Comparison of ENCODE assay signal across 31 cellular contexts in genomic region chr13:38395505-38395803, GRCh38. TPM values are rescaled to one million over a fixed set of nuclear protein-coding genes. Genes with fewer than 3 reads are reported as not detected.
DNase-seq lines count a peak whose midpoint lies in the region; ATAC-seq and TF ChIP-seq lines count a peak whose summit lies in the region.
"Had no signal": no experiment of that assay in that cellular context is flagged by ENCODE, and none has a peak within 500 bp of the region (broad histone marks: within the 10 kb centered on the region; RNA-seq: fewer than 3 reads in every experiment).

No MANE protein-coding gene starts in this region.

- no peak overlapping the region for H3K4me2 ChIP-seq in GM23338

- H3K4me1 Mint-ChIP-seq in GM23338 = no peaks in the 10 kb centered on the region
- peaks cover 6% of the 10 kb centered on the region for H3K4me1 Mint-ChIP-seq in stimulated activated memory B cell treated with anti-CD40 and anti-IgM and Interleukin-4, amounts not matched to agents 10 μg/mL and 1 μg/mL and 100 μg/mL, for 72 hours
- H3K4me1 Mint-ChIP-seq: WTC11 had no signal

- H3K27ac ChIP-seq in GM23338 (ENCODE audit: low read depth) (no peak overlapping the region), RWPE1 (no peak overlapping the region), epithelial cell of prostate (peak overlapping the region; percentile 89), mesodermal cell (ENCODE audit: low read depth, low read length, severe bottlenecking) (peak overlapping the region; percentile 58), ascending aorta (no peak overlapping the region)
- H3K27ac ChIP-seq: adrenal gland, cardiac muscle cell, colonic mucosa, gastrocnemius medialis, pancreas, right atrium auricular region had no signal

- no peaks in the 10 kb centered on the region for H3K27me3 ChIP-seq in GM23338 (ENCODE audit: insufficient read depth)
- no peaks in the 10 kb centered on the region for H3K27me3 ChIP-seq in ascending aorta
- H3K27me3 ChIP-seq: adrenal gland, cardiac muscle cell, colonic mucosa, gastrocnemius medialis, pancreas, right atrium auricular region had no signal

- H3K4me3 ChIP-seq in GM23338 (no peak overlapping the region), mesodermal cell (ENCODE audit: extremely low read depth, insufficient read depth, low read length, poor library complexity, severe bottlenecking) (no peak overlapping the region), ascending aorta (no peak overlapping the region)
- H3K4me3 ChIP-seq: adrenal gland, cardiac muscle cell, colonic mucosa, gastrocnemius medialis, mucosa of descending colon, pancreas, right atrium auricular region had no signal

- H2AFZ ChIP-seq in GM23338 = peak overlapping the region; percentile 61

- 90 to 93% methylated on average over 3 of the region's 3 CpGs for WGBS in mesodermal cell (ENCODE audit: insufficient coverage in 2 of 2), 2 experiments

- no peak overlapping the region for H3K27ac Mint-ChIP-seq in GM23338
- H3K27ac Mint-ChIP-seq in stimulated activated memory B cell treated with anti-CD40 and anti-IgM and Interleukin-4, amounts not matched to agents 10 μg/mL and 1 μg/mL and 100 μg/mL, for 72 hours = no peak overlapping the region
- H3K27ac Mint-ChIP-seq: B cell; CD8-positive, alpha-beta T cell; effector memory CD8-positive, alpha-beta T cell; H9; WTC11 had no signal

- POLR2A ChIA-PET in RWPE1 (lab: Yijun Ruan, JAX; ENCODE audit: low non-redundant PET) = no interaction called here

- no peak overlapping the region for H3K4me3 Mint-ChIP-seq in GM23338
- H3K4me3 Mint-ChIP-seq in stimulated activated memory B cell treated with anti-CD40 and anti-IgM and Interleukin-4, amounts not matched to agents 10 μg/mL and 1 μg/mL and 100 μg/mL, for 72 hours = no peak overlapping the region
- H3K4me3 Mint-ChIP-seq: B cell; CD8-positive, alpha-beta T cell; effector memory CD8-positive, alpha-beta T cell; H9; WTC11 had no signal

- H4K20me1 ChIP-seq in GM23338 (replicated peaks; ENCODE audit: insufficient read depth) = no peaks in the 10 kb centered on the region

- no peaks in the 10 kb centered on the region for H3F3A ChIP-seq in GM23338 (replicated peaks; ENCODE audit: low read depth)

- H3K27me3 Mint-ChIP-seq in GM23338 (ENCODE audit: insufficient read depth, low read depth, poor library complexity) = no peaks in the 10 kb centered on the region
- peaks cover 8% of the 10 kb centered on the region for H3K27me3 Mint-ChIP-seq in stimulated activated memory B cell treated with anti-CD40 and anti-IgM and Interleukin-4, amounts not matched to agents 10 μg/mL and 1 μg/mL and 100 μg/mL, for 72 hours

- no peaks in the 10 kb centered on the region for H3K79me2 ChIP-seq in GM23338 (replicated peaks; ENCODE audit: insufficient read depth)

- H3K9me3 ChIP-seq in mesodermal cell (ENCODE audit: control insufficient read depth, low read length) = peaks cover 3% of the 10 kb centered on the region
- no peaks in the 10 kb centered on the region for H3K9me3 ChIP-seq in ascending aorta
- H3K9me3 ChIP-seq: adrenal gland, colonic mucosa, gastrocnemius medialis, mucosa of descending colon, pancreas, right atrium auricular region had no signal

- no peaks in the 10 kb centered on the region for H3K36me3 ChIP-seq in GM23338 (ENCODE audit: insufficient read depth)
- no peaks in the 10 kb centered on the region for H3K36me3 ChIP-seq in mesodermal cell (ENCODE audit: control insufficient read depth, insufficient read depth, low read length)
- no peaks in the 10 kb centered on the region for H3K36me3 ChIP-seq in ascending aorta
- H3K36me3 ChIP-seq: adrenal gland, cardiac muscle cell, colonic mucosa, gastrocnemius medialis, pancreas, right atrium auricular region had no signal

- H3K9me2 ChIP-seq in GM23338 (ENCODE audit: insufficient read depth) = no peaks in the 10 kb centered on the region

- H3K36me3 Mint-ChIP-seq in GM23338 (ENCODE audit: low read depth) = no peaks in the 10 kb centered on the region
- H3K36me3 Mint-ChIP-seq in stimulated activated memory B cell treated with anti-CD40 and anti-IgM and Interleukin-4, amounts not matched to agents 10 μg/mL and 1 μg/mL and 100 μg/mL, for 72 hours = no peaks in the 10 kb centered on the region
- H3K36me3 Mint-ChIP-seq: CD8-positive, alpha-beta T cell; WTC11 had no signal

- H3K4me1 ChIP-seq in GM23338 (ENCODE audit: insufficient read depth) = no peaks in the 10 kb centered on the region
- peaks cover 3% of the 10 kb centered on the region for H3K4me1 ChIP-seq in mesodermal cell (ENCODE audit: control insufficient read depth, insufficient read depth, low read length, poor library complexity, severe bottlenecking)
- no peaks in the 10 kb centered on the region for H3K4me1 ChIP-seq in ascending aorta
- H3K4me1 ChIP-seq: adrenal gland, colonic mucosa, gastrocnemius medialis, pancreas, right atrium auricular region had no signal

- TF ChIP-seq CTCF in GM23338 (conservative IDR thresholded peaks at IDR 0.05; ENCODE audit: low read depth in 2 of 2) = no peak
- TF ChIP-seq CTCF in RWPE1 (conservative IDR thresholded peaks at IDR 0.05; ENCODE audit: low read depth) = no peak
- no peak for TF ChIP-seq CTCF in ascending aorta (IDR thresholded peaks at IDR 0.05)

- no peak for ATAC-seq in GM23338
- no peak for ATAC-seq in stimulated activated memory B cell treated with anti-CD40 and anti-IgM and Interleukin-4, amounts not matched to agents 10 μg/mL and 1 μg/mL and 100 μg/mL, for 72 hours
- no peak for ATAC-seq in HG03460 (IDR thresholded peaks at IDR 0.05; ENCODE audit: unreplicated experiment)
- ATAC-seq in HG03135 (IDR thresholded peaks at IDR 0.05; ENCODE audit: unreplicated experiment) = no peak
- ATAC-seq: CD8-positive, alpha-beta T cell; effector memory CD8-positive, alpha-beta T cell; gastrocnemius medialis; mucosa of descending colon; pancreas; WTC11 had no signal

- no peaks in the 10 kb centered on the region for H3K9me3 Mint-ChIP-seq in GM23338
- peaks cover 4% of the 10 kb centered on the region for H3K9me3 Mint-ChIP-seq in stimulated activated memory B cell treated with anti-CD40 and anti-IgM and Interleukin-4, amounts not matched to agents 10 μg/mL and 1 μg/mL and 100 μg/mL, for 72 hours
- H3K9me3 Mint-ChIP-seq: effector memory CD8-positive, alpha-beta T cell; H9; WTC11 had no signal

- DNase-seq in GM23338 (ENCODE audit: low spot score) (no peak), RWPE1 (ENCODE audit: low spot score) (peak; percentile 29), epithelial cell of prostate (ENCODE audit: low read depth, low spot score) (peak; percentile 91), ascending aorta (ENCODE audit: low spot score in 2 of 2) (no peak)
- DNase-seq: activated naive CD4-positive, alpha-beta T cell treated with Interleukin-2 at 50 U/mL for 16 hours; adrenal gland; CD8-positive, alpha-beta T cell; colonic mucosa; DMS 273 treated with DMSO at 0.1 percent for 48 hours; effector memory CD8-positive, alpha-beta T cell; gastrocnemius medialis; H9; hypothalamus; KG1; mucosa of descending colon; NCI-H1417 treated with DMSO at 0.1 percent for 48 hours; NCI-H2081; NCI-H345; pancreas; SHP77; stimulated activated CD4-positive, alpha-beta T cell treated with anti-CD3 and anti-CD28 coated beads, Interleukin-2, amount 100 ng/mL, for 48 hours; T-helper 9 cell; trophoblast cell had no signal

- intact Hi-C loops in ascending aorta (cut with DNase I) = no loop called here

- CTCF ChIA-PET in RWPE1 (lab: Yijun Ruan, JAX) = interaction anchor here (0.6 kb wide), 1 partner anchor 452 kb away, joined by 3 read pairs; no protein-coding TSS in a partner anchor

TF ChIP-seq in GM23338, 12 proteins besides CTCF, POLR2A, EP300 and RAD21 (continues in another document):
- TF ChIP-seq CREB1 (CRISPR knock-in tag; IDR thresholded peaks at IDR 0.05; ENCODE audit: low read depth) (no peak), POLR2AphosphoS5 (IDR thresholded peaks at IDR 0.05; ENCODE audit: low read depth) (no peak), ETS1 (IDR thresholded peaks at IDR 0.05) (no peak), ZNF331 (CRISPR knock-in tag; IDR thresholded peaks at IDR 0.05; ENCODE audit: low read depth) (no peak), EZH2phosphoT487 (IDR thresholded peaks at IDR 0.05; ENCODE audit: unreplicated experiment) (no peak), EZH2 (IDR thresholded peaks at IDR 0.05; ENCODE audit: low read depth, unreplicated experiment) (no peak)

RNA-seq across cellular contexts. Expression of gene UFM1, which starts 45.8 kb away (rescaled TPM):
- total RNA-seq in GM23338 (2014; rRNA removed; shearing (Covaris generic)) = 57.0 and 63.8 TPM in 2 replicates
- polyA plus RNA-seq in GM23338 (2016; fragmentation: Nextera tagmentation; extraction: Ambion mirVana) = 65.0 and 77.1 TPM in 2 replicates
- 49.9 TPM for polyA plus RNA-seq in mesodermal cell (2013, experiment 1 of 2)
- polyA plus RNA-seq in mesodermal cell (2013, experiment 2 of 2) = 48.3 TPM
- total RNA-seq in ascending aorta = 28.8 TPM

Comparison
In these comparisons a context has a peak if more than half of its experiments do, and no peak if none do; other contexts are left out.
1. DNase-seq: peak in RWPE1 (single experiment) and epithelial cell of prostate (single experiment); none in GM23338 (single experiment) and ascending aorta (0 of 2).
2. H3K27ac ChIP-seq: peak in epithelial cell of prostate (single experiment) and mesodermal cell (single experiment); none in GM23338 (single experiment), RWPE1 (single experiment) and ascending aorta (0 of 2).